In genomic region chr2:65863713-65864112, GRCh38 we compare ENCODE assay signal across 34 cellular contexts.
"Had no signal": no experiment of that assay in that cellular context is flagged by ENCODE, and none has a peak within 500 bp of the region (broad histone marks: within the 10 kb centered on the region; RNA-seq: fewer than 3 reads in every experiment).

No MANE protein-coding gene starts in this region.

- H3K27me3 ChIP-seq: cardiac muscle cell, Peyer's patch had no signal

- H3K4me1 ChIP-seq: Peyer's patch had no signal

- H3K27ac ChIP-seq: cardiac muscle cell, Peyer's patch, RWPE1, VCaP had no signal

- H3K9me3 ChIP-seq: Peyer's patch had no signal

- H3K4me1 Mint-ChIP-seq: activated B cell treated with CpG ODN at 0.5 μM for 24 hours; activated naive CD4-positive, alpha-beta T cell treated with anti-CD3 and anti-CD28 coated beads, Interleukin-2, amount 10 ng/mL, durations not matched to agents 7 days and 5 days had no signal

- ATAC-seq: activated T-cell treated with anti-CD3 and anti-CD28 coated beads, Interleukin-2, amount 50 U/mL, for 4 hours; PC-3; Right ventricle myocardium inferior had no signal

- DNase-seq: activated B cell treated with CpG ODN at 0.5 μM for 24 hours; activated CD4-positive, alpha-beta memory T cell treated with anti-CD3 and anti-CD28 coated beads for 36 hours; activated CD4-positive, alpha-beta T cell treated with anti-CD3 and anti-CD28 coated beads for 4 hours; activated CD4-positive, alpha-beta T cell treated with anti-CD3 and anti-CD28 coated beads, Interleukin-2, amount 50 U/mL, for 1 hour; activated CD4-positive, CD25-positive, alpha-beta regulatory T cell treated with anti-CD3 and anti-CD28 coated beads, Interleukin-2, amount 50 U/mL, for 72 hours; activated CD8-positive, alpha-beta memory T cell treated with anti-CD3 and anti-CD28 coated beads, Interleukin-2, amount 50 U/mL, for 4 hours; activated effector memory CD4-positive, alpha-beta T cell treated with Interleukin-2 at 50 U/mL for 16 hours; activated naive CD4-positive, alpha-beta T cell treated with anti-CD3 and anti-CD28 coated beads, Interleukin-2, amount 10 ng/mL, durations not matched to agents 7 days and 5 days; activated T-cell treated with anti-CD3 and anti-CD28 coated beads for 4 hours; activated T-cell treated with anti-CD3 and anti-CD28 coated beads, Interleukin-2, amount 50 U/mL, for 4 hours; amniotic stem cell; aorta; KG1; MM.1S; MV-4-11; NCI-H1092; NCI-H1436 treated with DMSO at 0.1 percent for 48 hours; NCI-H1694 treated with DMSO at 0.1 percent for 48 hours; NCI-H2029; NCI-H345; NCI-H524 treated with DMSO at 0.1 percent for 48 hours; NK-92 treated with Interleukin-12 subunit alpha and Interleukin-12 subunit beta, amount 100 ng/mL, for 24 hours; PC-3; Peyer's patch; SIG-M5; SW 1271; T-helper 1 cell; T-helper 2 cell; T-helper 9 cell had no signal

- H3K9me3 Mint-ChIP-seq: activated B cell treated with CpG ODN at 0.5 μM for 24 hours; activated CD4-positive, alpha-beta memory T cell treated with anti-CD3 and anti-CD28 coated beads for 36 hours; activated naive CD4-positive, alpha-beta T cell treated with anti-CD3 and anti-CD28 coated beads, Interleukin-2, amount 10 ng/mL, durations not matched to agents 7 days and 5 days; activated T-cell treated with anti-CD3 and anti-CD28 coated beads, Interleukin-2, amount 50 U/mL, for 4 hours had no signal

- H3K36me3 Mint-ChIP-seq: activated CD4-positive, alpha-beta memory T cell treated with anti-CD3 and anti-CD28 coated beads for 36 hours; activated naive CD4-positive, alpha-beta T cell treated with anti-CD3 and anti-CD28 coated beads, Interleukin-2, amount 10 ng/mL, durations not matched to agents 7 days and 5 days; activated naive CD8-positive, alpha-beta T cell had no signal

- H3K4me3 ChIP-seq: cardiac muscle cell, Peyer's patch had no signal

- H3K4me3 Mint-ChIP-seq: activated B cell treated with CpG ODN at 0.5 μM for 24 hours; activated CD4-positive, alpha-beta memory T cell treated with anti-CD3 and anti-CD28 coated beads for 36 hours; activated naive CD4-positive, alpha-beta T cell treated with anti-CD3 and anti-CD28 coated beads, Interleukin-2, amount 10 ng/mL, durations not matched to agents 7 days and 5 days; activated naive CD8-positive, alpha-beta T cell; activated T-cell treated with anti-CD3 and anti-CD28 coated beads, Interleukin-2, amount 50 U/mL, for 4 hours had no signal

- H3K27me3 Mint-ChIP-seq: activated CD4-positive, alpha-beta memory T cell treated with anti-CD3 and anti-CD28 coated beads for 36 hours; activated naive CD4-positive, alpha-beta T cell treated with anti-CD3 and anti-CD28 coated beads, Interleukin-2, amount 10 ng/mL, durations not matched to agents 7 days and 5 days had no signal

- H3K27ac Mint-ChIP-seq: activated B cell treated with CpG ODN at 0.5 μM for 24 hours; activated CD4-positive, alpha-beta memory T cell treated with anti-CD3 and anti-CD28 coated beads for 36 hours; activated naive CD4-positive, alpha-beta T cell treated with anti-CD3 and anti-CD28 coated beads, Interleukin-2, amount 10 ng/mL, durations not matched to agents 7 days and 5 days; activated naive CD8-positive, alpha-beta T cell had no signal

- H3K36me3 ChIP-seq: cardiac muscle cell, Peyer's patch had no signal
